In genomic region chr20:50399003-50399916, GRCh38 we compare ENCODE assay signal across 13 cellular contexts.
DNase-seq lines count a peak whose midpoint lies in the region; ATAC-seq and TF ChIP-seq lines count a peak whose summit lies in the region.
"Had no signal": no experiment of that assay in that cellular context is flagged by ENCODE, and none has a peak within 500 bp of the region (broad histone marks: within the 10 kb centered on the region; RNA-seq: fewer than 3 reads in every experiment).

No MANE protein-coding gene starts in this region.

- intact Hi-C loops in ascending aorta (cut with DNase I): loop anchor here (1.0 to 2.0 kb wide), 2 partner anchors 16 to 90 kb away; no protein-coding TSS in a partner anchor
- intact Hi-C loops in left ventricle myocardium inferior (cut with micrococcal nuclease): no loop called here
- intact Hi-C loops in posterior vena cava (cut with DNase I): loop anchor here in 1 of 2 donors (5.0 kb wide), 1 partner anchor 97 kb away; no protein-coding TSS in a partner anchor

- TF ChIP-seq CTCF in ascending aorta (IDR thresholded peaks at IDR 0.05) (no peak), left ventricle myocardium inferior (IDR thresholded peaks at IDR 0.05; ENCODE audit: borderline replicate concordance) (no peak), GM13977 (IDR thresholded peaks at IDR 0.05; ENCODE audit: extremely low read depth, insufficient read depth, missing control alignments) (no peak)

- H3K4me3 ChIP-seq in ascending aorta: no peak overlapping the region
- peak overlapping the region; percentile 14 for H3K4me3 ChIP-seq in left ventricle myocardium inferior

- H3K27me3 ChIP-seq in ascending aorta (no peaks in the 10 kb centered on the region), left ventricle myocardium inferior (ENCODE audit: low read depth) (no peaks in the 10 kb centered on the region)

- H3K4me1 ChIP-seq in ascending aorta (peaks cover 39 to 71% of the 10 kb centered on the region in 2 donors), left ventricle myocardium inferior (peaks cover 81% of the 10 kb centered on the region)

- no peak for ATAC-seq in GM18868 (IDR thresholded peaks at IDR 0.05; ENCODE audit: unreplicated experiment)
- ATAC-seq: activated naive CD8-positive, alpha-beta T cell treated with anti-CD3 and anti-CD28 coated beads, Interleukin-2, amount 50 U/mL, for 24 hours; SK-N-SH treated with all-trans-retinoic acid at 6 μM for 48 hours; stimulated activated naive CD8-positive, alpha-beta T cell treated with anti-CD3 and anti-CD28 coated beads, Interleukin-15, Interleukin-2, amounts not matched to agents 100 U/mL and 50 U/mL, for 24 hours had no signal

- H3K27ac ChIP-seq in ascending aorta (peak overlapping the region; percentile 90 to 97), left ventricle myocardium inferior (replicated peaks) (peak overlapping the region; percentile 94)

- H3K9me3 ChIP-seq in ascending aorta (no peaks in the 10 kb centered on the region), left ventricle myocardium inferior (replicated peaks) (no peaks in the 10 kb centered on the region)

- DNase-seq in AG08395 (ENCODE audit: low spot score): peak; percentile 38
- DNase-seq in ascending aorta (ENCODE audit: low spot score in 2 of 2): peak; percentile 78 to 97
- DNase-seq in left ventricle myocardium inferior: peak; percentile 87
- DNase-seq in posterior vena cava (ENCODE audit: low spot score): peak; percentile 90
- no peak for DNase-seq in NCI-H82 treated with DMSO at 0.1 percent for 48 hours (lab: John Stamatoyannopoulos, UW; ENCODE audit: unreplicated experiment)
- no peak for DNase-seq in activated effector memory CD4-positive, alpha-beta T cell treated with Interleukin-2 at 50 U/mL for 16 hours
- DNase-seq in GM13977 (ENCODE audit: low spot score): no peak
- DNase-seq: activated CD4-positive, alpha-beta T cell treated with anti-CD3 and anti-CD28 coated beads, Interleukin-2, amount 50 U/mL, for 1 hour; activated naive CD8-positive, alpha-beta T cell treated with anti-CD3 and anti-CD28 coated beads, Interleukin-2, amount 50 U/mL, for 24 hours; GOT3; stimulated activated naive CD8-positive, alpha-beta T cell treated with anti-CD3 and anti-CD28 coated beads, Interleukin-15, Interleukin-2, amounts not matched to agents 100 U/mL and 50 U/mL, for 24 hours had no signal

- in situ Hi-C loops in GM13977 (cut with MboI; ENCODE audit: low pct_unique_long_range_greater_than_20kb, low sequenced_read_pairs, unreplicated experiment): no loop called here

- H3K36me3 ChIP-seq in ascending aorta: no peaks in the 10 kb centered on the region
- no peaks in the 10 kb centered on the region for H3K36me3 ChIP-seq in left ventricle myocardium inferior

Comparison
In these comparisons a context has a peak if more than half of its experiments do, and no peak if none do; other contexts are left out.
1. DNase-seq: peak in AG08395 (single experiment), ascending aorta (2 of 2), left ventricle myocardium inferior (single experiment) and posterior vena cava (single experiment); none in NCI-H82 treated with DMSO at 0.1 percent for 48 hours (single experiment), activated effector memory CD4-positive, alpha-beta T cell treated with Interleukin-2 at 50 U/mL for 16 hours (single experiment) and GM13977 (single experiment).